ENCODE assay signal across 8 cellular contexts in genomic region chr17:21253646-21254441, GRCh38. TPM values are rescaled to one million over a fixed set of nuclear protein-coding genes. Genes with fewer than 3 reads are reported as not detected.
DNase-seq lines count a peak whose midpoint lies in the region; ATAC-seq and TF ChIP-seq lines count a peak whose summit lies in the region.

No MANE protein-coding gene starts in this region.

- H3K27ac ChIP-seq in angular gyrus (ENCODE audit: low read depth, low read length) (peak overlapping the region; percentile 87), transverse colon (peak overlapping the region; percentile 60 to 72 (median 64))

- H3K27ac Mint-ChIP-seq in CD14-positive monocyte = peak overlapping the region in 5 of 7 donors; percentile 59 to 77 (median 69)

- peaks cover 6 to 10% (median 7%) of the 10 kb centered on the region in 3 donors for H3K27me3 Mint-ChIP-seq in CD14-positive monocyte (ENCODE audit: low read depth in 3 of 3)

- ATAC-seq in HG02610 (IDR thresholded peaks at IDR 0.05; ENCODE audit: unreplicated experiment) (peak; percentile 5), left lobe of liver (peak; percentile 7), HG02970 (IDR thresholded peaks at IDR 0.05; ENCODE audit: low FRiP score, unreplicated experiment) (no peak)

- H3K36me3 Mint-ChIP-seq in CD14-positive monocyte = peaks cover 0 to 4% of the 10 kb centered on the region in 2 donors

- intact Hi-C loops in CD14-positive monocyte (cut with micrococcal nuclease) = loop anchor here (5.0 to 10.0 kb wide), 2 partner anchors 42 to 129 kb away; partner anchors contain the start of genes TMEM11 (in 2 of the 2) and DHRS7B (in 1 of the 2)
- intact Hi-C loops in transverse colon (cut with DNase I; ENCODE audit: low total_unique reads) = loop anchor here (2.0 kb wide), 2 partner anchors 27 to 41 kb away; no protein-coding TSS in a partner anchor

- H3K9me3 ChIP-seq in transverse colon = no peaks in the 10 kb centered on the region

- peak overlapping the region; percentile 81 to 90 for H3K4me3 Mint-ChIP-seq in CD14-positive monocyte

- 7 to 34% methylated on average over 5 to 15 of the region's 15 CpGs for WGBS in transverse colon (ENCODE audit: low coverage in 1 of 2), 2 donors

- peaks cover 0 to 4% (median 2%) of the 10 kb centered on the region in 7 donors for H3K9me3 Mint-ChIP-seq in CD14-positive monocyte

- peaks cover 36% of the 10 kb centered on the region for H3K4me1 Mint-ChIP-seq in CD14-positive monocyte

- no peak for TF ChIP-seq EP300 in transverse colon (IDR thresholded peaks at IDR 0.05; ENCODE audit: low read depth)

- DNase-seq in CD14-positive monocyte (ENCODE audit: low spot score) (no peak), left lobe of liver (ENCODE audit: low spot score) (no peak), transverse colon (no peak), CD1c-positive myeloid dendritic cell (ENCODE audit: extremely low spot score) (no peak), AG20443 (ENCODE audit: low spot score) (no peak)

- in situ Hi-C loops in transverse colon (cut with MboI; ENCODE audit: low pct_ligation_motif_present in 1 of 4, low pct_unique_long_range_greater_than_20kb in 1 of 4, low sequenced_read_pairs in 3 of 4) = loop anchor here in 1 of 4 donors (10.0 to 25.0 kb wide), 2 partner anchors 61 to 258 kb away; no protein-coding TSS in a partner anchor

- H3K36me3 ChIP-seq in transverse colon = no peaks in the 10 kb centered on the region

- peaks cover 4 to 22% (median 18%) of the 10 kb centered on the region in 4 donors for H3K4me1 ChIP-seq in transverse colon

- H3K4me3 ChIP-seq in transverse colon = peak overlapping the region; percentile 31 to 91 (median 62)

- TF ChIP-seq CTCF in CD14-positive monocyte (IDR thresholded peaks at IDR 0.05) (no peak), transverse colon (IDR thresholded peaks at IDR 0.05) (no peak)

- no peak for TF ChIP-seq POLR2A in transverse colon (IDR thresholded peaks at IDR 0.05)

- no peaks in the 10 kb centered on the region for H3K27me3 ChIP-seq in transverse colon

RNA-seq across cellular contexts. Expression of gene NATD1, which starts 0.6 kb away (rescaled TPM):
- 1 to 10 TPM; 3.0 to 3.8 TPM for polyA plus RNA-seq in CD14-positive monocyte
- total RNA-seq in left lobe of liver (5.9 TPM), transverse colon (1 to 10 TPM; 1.4 to 7.9 (median 5.0) TPM)

RNA-seq across cellular contexts. Expression of gene MAP2K3, which starts 30.7 kb away (rescaled TPM):
- polyA plus RNA-seq in CD14-positive monocyte = 100 to 1,000 TPM; 107 to 166 TPM
- total RNA-seq in left lobe of liver (71.5 TPM), transverse colon (100 to 1,000 TPM in 1 of 4 donors, 10 to 100 TPM in 3; 44.4 to 148 (median 59.6) TPM)

RNA-seq across cellular contexts. Expression of gene TMEM11, which starts 39.9 kb away (rescaled TPM):
- 10 to 100 TPM; 59.5 to 68.1 TPM for polyA plus RNA-seq in CD14-positive monocyte
- total RNA-seq in left lobe of liver (9.3 TPM), transverse colon (10 to 100 TPM; 15.1 to 35.0 (median 24.5) TPM)
